Comparison of ENCODE assay signal across 1 cellular context in the genomic region with DNA sequence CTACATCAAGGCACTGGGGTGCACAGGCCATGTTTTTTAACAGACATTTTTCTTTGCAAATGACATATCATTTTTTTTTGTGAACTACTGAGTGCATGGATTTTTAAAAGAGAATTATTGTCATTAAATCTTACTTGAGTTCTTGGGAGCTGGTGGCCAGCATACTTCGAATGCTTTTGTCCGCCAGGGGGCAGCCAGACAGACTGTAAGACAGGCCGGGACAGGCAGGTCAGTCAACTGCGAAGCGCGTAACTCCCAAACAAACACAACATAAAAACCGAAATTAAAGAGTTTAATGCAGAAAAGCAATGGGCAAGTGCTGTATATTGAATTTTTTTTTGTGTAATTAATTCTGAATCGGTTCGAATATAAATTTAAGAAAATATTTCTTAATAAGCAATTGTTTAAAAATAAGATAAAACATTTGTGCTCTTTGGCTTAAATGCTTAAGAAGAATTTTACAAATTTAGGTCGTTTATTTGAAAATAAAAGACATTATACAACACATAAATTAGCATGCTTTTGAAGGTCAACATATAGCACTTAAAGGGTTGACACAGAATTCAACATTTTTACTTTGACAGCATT.
TF ChIP-seq lines count a peak whose summit lies in the region.

No MANE protein-coding gene starts in this region.

TF ChIP-seq in A549, 52 proteins besides CTCF, POLR2A, EP300 and RAD21 (continued from another document):
- no peak for TF ChIP-seq NPAS2 (CRISPR knock-in tag; IDR thresholded peaks at IDR 0.05; ENCODE audit: borderline replicate concordance)
